Comparison of ENCODE assay signal across 8 cellular contexts in genomic region chr7:4681922-4682620, GRCh38. TPM values are rescaled to one million over a fixed set of nuclear protein-coding genes. Genes with fewer than 3 reads are reported as not detected.
A peak's percentile ranks its signal among the peaks of the same experiment; 100 is the strongest.
DNase-seq lines count a peak whose midpoint lies in the region; ATAC-seq and TF ChIP-seq lines count a peak whose summit lies in the region.

Gene FOXK1, plus strand, starts transcription at chr7:4682295. Its CDS starts 14 bp downstream, at chr7:4682309.

- H3K9me3 ChIP-seq in iPS-18a (ENCODE audit: control insufficient read depth, low read depth, low read length): no peaks in the 10 kb centered on the region
- no peaks in the 10 kb centered on the region for H3K9me3 ChIP-seq in skeletal muscle tissue (ENCODE audit: control insufficient read depth in 3 of 3, low read length in 3 of 3)

- in situ Hi-C loops in GM13976 (cut with MboI; ENCODE audit: low sequenced_read_pairs, unreplicated experiment) (no loop called here), brain microvascular endothelial cell (cut with HindIII; ENCODE audit: low pct_ligation_motif_present, low sequenced_read_pairs) (no loop called here)

- H3K27me3 ChIP-seq in brain microvascular endothelial cell (replicated peaks) (no peaks in the 10 kb centered on the region), iPS-18a (ENCODE audit: control insufficient read depth, insufficient read depth, low read length) (peaks cover 26% of the 10 kb centered on the region), skeletal muscle tissue (ENCODE audit: control insufficient read depth in 3 of 3, insufficient read depth in 3 of 3, low read length in 3 of 3) (no peaks in the 10 kb centered on the region)

- DNase-seq in GM13976 (ENCODE audit: low spot score) (peak; percentile 92), NCI-H1417 treated with DMSO at 0.1 percent for 48 hours (lab: John Stamatoyannopoulos, UW) (peak; percentile 14), UCSD-AML1 (lab: John Stamatoyannopoulos, UW; ENCODE audit: unreplicated experiment) (peak; percentile 74), brain microvascular endothelial cell (no peak), pons (ENCODE audit: low spot score) (no peak)

- TF ChIP-seq CTCF in GM13976 (IDR thresholded peaks at IDR 0.05; ENCODE audit: borderline replicate concordance, control extremely low read depth, extremely low read depth, insufficient read depth, missing control alignments) (peak; percentile 16), brain microvascular endothelial cell (IDR thresholded peaks at IDR 0.05; ENCODE audit: low read depth, low read length, missing control alignments) (no peak)

- H3K4me3 ChIP-seq in brain microvascular endothelial cell (ENCODE audit: low read depth, low read length) (peak within 1 kb of the TSS; percentile 83), iPS-18a (ENCODE audit: low read length) (peak within 1 kb of the TSS; percentile 54), skeletal muscle tissue (ENCODE audit: low read length in 3 of 3) (peak within 1 kb of the TSS; percentile 83 to 88 (median 87))

- H3K4me1 ChIP-seq in iPS-18a (ENCODE audit: control insufficient read depth, low read depth, low read length): peaks cover 8% of the 10 kb centered on the region
- H3K4me1 ChIP-seq in skeletal muscle tissue (ENCODE audit: control insufficient read depth in 3 of 3, insufficient read depth in 3 of 3, low read length in 3 of 3): peaks cover 17 to 19% (median 18%) of the 10 kb centered on the region in 3 donors

- ATAC-seq in HG02623 (IDR thresholded peaks at IDR 0.05; ENCODE audit: unreplicated experiment): peak; percentile 64

- peak within 1 kb of the TSS; percentile 90 for H3K27ac ChIP-seq in brain microvascular endothelial cell
- no peak within 1 kb of the TSS for H3K27ac ChIP-seq in iPS-18a (ENCODE audit: low read length)
- peak within 1 kb of the TSS; percentile 93 for H3K27ac ChIP-seq in skeletal muscle tissue (ENCODE audit: low read depth, low read length)

- H3K36me3 ChIP-seq in brain microvascular endothelial cell (replicated peaks) (no peaks in the 10 kb centered on the region), iPS-18a (ENCODE audit: control insufficient read depth, low read depth, low read length) (no peaks in the 10 kb centered on the region), skeletal muscle tissue (ENCODE audit: control insufficient read depth in 3 of 3, insufficient read depth in 3 of 3, low read length in 3 of 3) (peaks cover 0 to 4% (median 0%) of the 10 kb centered on the region in 3 donors)

- no peak within 1 kb of the TSS for H3K9ac ChIP-seq in iPS-18a (ENCODE audit: low read length)
- H3K9ac ChIP-seq in skeletal muscle tissue (ENCODE audit: low read depth in 1 of 3, low read length in 3 of 3): peak within 1 kb of the TSS; percentile 88 to 92 (median 89)

RNA-seq across cellular contexts. Expression of gene FOXK1, which starts in this region (rescaled TPM):
- total RNA-seq in skeletal muscle tissue: 17.2 TPM

Comparison
In these comparisons a context has a peak if more than half of its experiments do, and no peak if none do; other contexts are left out.
1. DNase-seq: peak in GM13976 (single experiment), NCI-H1417 treated with DMSO at 0.1 percent for 48 hours (single experiment) and UCSD-AML1 (single experiment); none in brain microvascular endothelial cell (single experiment) and pons (single experiment).
2. Peak in every context shown above with its lines, with median percentiles within 50 percentile points of each other: H3K4me3 ChIP-seq.